In genomic region chr3:64432870-64433269, GRCh38 we compare ENCODE assay signal across 7 cellular contexts.
"Had no signal": no experiment of that assay in that cellular context is flagged by ENCODE, and none has a peak within 500 bp of the region (broad histone marks: within the 10 kb centered on the region; RNA-seq: fewer than 3 reads in every experiment).

No MANE protein-coding gene starts in this region.

- DNase-seq: IMR-90, KBM-7 had no signal

- H3K4me3 Mint-ChIP-seq: IgD-negative memory B cell had no signal

- FAIRE-seq: HepG2, HTR-8/SVneo, K562 had no signal

- H3K36me3 Mint-ChIP-seq: IgD-negative memory B cell had no signal

- ATAC-seq: HepG2, K562 had no signal

- H3K27ac ChIP-seq: HL-60 had no signal

- H3K4me3 ChIP-seq: K562 had no signal

- H3K27ac Mint-ChIP-seq: IgD-negative memory B cell had no signal
